ENCODE assay signal across 10 cellular contexts in genomic region chr2:30708491-30709290, GRCh38.
DNase-seq lines count a peak whose midpoint lies in the region; ATAC-seq and TF ChIP-seq lines count a peak whose summit lies in the region.
"Had no signal": no experiment of that assay in that cellular context is flagged by ENCODE, and none has a peak within 500 bp of the region (broad histone marks: within the 10 kb centered on the region; RNA-seq: fewer than 3 reads in every experiment).

No MANE protein-coding gene starts in this region.

- TF ChIP-seq POLR2A in heart left ventricle (IDR thresholded peaks at IDR 0.05): no peak

- no peaks in the 10 kb centered on the region for H3K9me3 Mint-ChIP-seq in natural killer cell

- ATAC-seq in heart left ventricle (peak in 2 of 4 donors; percentile 5 to 6), natural killer cell (no peak), HG03025 (IDR thresholded peaks at IDR 0.05; ENCODE audit: low FRiP score, unreplicated experiment) (no peak)

- H3K9me3 ChIP-seq in WERI-Rb-1 (ENCODE audit: severe bottlenecking) (no peaks in the 10 kb centered on the region), heart left ventricle (no peaks in the 10 kb centered on the region)

- no peak overlapping the region for H3K27ac Mint-ChIP-seq in natural killer cell

- peaks cover 0 to 39% (median 18%) of the 10 kb centered on the region in 12 donors for H3K4me1 ChIP-seq in heart left ventricle

- no peaks in the 10 kb centered on the region for H3K27me3 ChIP-seq in WERI-Rb-1 (ENCODE audit: insufficient read depth, low read depth, severe bottlenecking)
- no peaks in the 10 kb centered on the region for H3K27me3 ChIP-seq in heart left ventricle

- no peaks in the 10 kb centered on the region for H3K36me3 Mint-ChIP-seq in natural killer cell

- TF ChIP-seq CTCF in 22Rv1 (IDR thresholded peaks at IDR 0.05) (peak; percentile 70), GM12875 (IDR thresholded peaks at IDR 0.05; ENCODE audit: borderline replicate concordance, insufficient read depth, low read depth, low read length) (peak; percentile 49; the same call in 1 of the 2 replicates), WERI-Rb-1 (IDR thresholded peaks at IDR 0.05; ENCODE audit: low read depth, low read length) (peak; percentile 54), heart left ventricle (IDR thresholded peaks at IDR 0.05) (peak in 11 of 12 donors; percentile 10 to 48 (median 27)), natural killer cell (IDR thresholded peaks at IDR 0.05) (no peak)

- no peak overlapping the region for H3K27ac ChIP-seq in 22Rv1
- H3K27ac ChIP-seq in WERI-Rb-1: no peak overlapping the region
- H3K27ac ChIP-seq in heart left ventricle: no peak overlapping the region

- H3K4me1 Mint-ChIP-seq in natural killer cell: peaks cover 0 to 11% of the 10 kb centered on the region in 2 donors

- peaks cover 3 to 7% of the 10 kb centered on the region in 2 donors for H3K27me3 Mint-ChIP-seq in natural killer cell (ENCODE audit: low read depth in 2 of 2)

- intact Hi-C loops in heart left ventricle (cut with DNase I) (loop anchor here (2.0 to 10.0 kb wide), 15 partner anchors 224 to 616 kb away; partner anchors contain the start of gene LCLAT1 (in 1 of the 10)), natural killer cell (cut with micrococcal nuclease) (no loop called here)

- no peak overlapping the region for H3K4me3 ChIP-seq in GM12875 (ENCODE audit: low read depth, low read length)
- no peak overlapping the region for H3K4me3 ChIP-seq in WERI-Rb-1 (ENCODE audit: low read depth, low read length)
- H3K4me3 ChIP-seq in heart left ventricle: no peak overlapping the region

- H3K36me3 ChIP-seq in WERI-Rb-1: no peaks in the 10 kb centered on the region
- H3K36me3 ChIP-seq in heart left ventricle: no peaks in the 10 kb centered on the region

- no peak overlapping the region for H3K4me3 Mint-ChIP-seq in natural killer cell

- DNase-seq in WERI-Rb-1 (no peak), heart left ventricle (peak in 1 of 5 donors; percentile 33), NCI-H2171 (lab: John Stamatoyannopoulos, UW) (no peak), NCI-H226 (no peak), natural killer cell (no peak)
- DNase-seq: GDM1, occipital lobe had no signal

- 60 to 73% (median 68%) methylated on average over 10 of the region's 10 CpGs for WGBS in heart left ventricle, 4 donors
